ENCODE assay signal across 11 cellular contexts in the genomic region with DNA sequence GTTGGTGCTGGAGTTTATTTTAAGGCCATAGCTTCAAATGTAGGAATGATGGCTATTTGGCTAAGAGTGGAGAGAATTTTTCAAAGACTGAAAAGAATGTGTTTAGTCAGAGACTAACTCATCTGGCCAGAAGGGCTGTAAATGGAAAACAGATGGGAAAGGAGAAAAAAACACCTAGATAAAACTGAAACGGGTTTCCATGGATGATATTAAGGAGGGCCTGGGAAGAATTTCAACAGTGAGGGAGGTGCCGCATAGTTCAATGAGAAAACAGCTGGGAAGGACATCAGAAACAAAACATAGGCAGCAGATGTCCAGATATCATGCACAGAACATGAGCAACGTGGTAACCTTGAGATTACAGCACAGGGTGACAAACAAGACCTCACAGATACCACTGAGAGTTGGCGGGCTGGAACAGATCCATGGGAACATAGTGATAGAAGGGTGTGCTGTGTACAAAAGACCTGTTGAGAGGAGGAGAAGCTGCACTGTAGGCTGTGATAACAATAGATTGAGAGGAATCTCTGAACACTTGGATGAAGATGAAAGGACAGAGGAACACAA. TPM values are rescaled to one million over a fixed set of nuclear protein-coding genes. Genes with fewer than 3 reads are reported as not detected.
DNase-seq lines count a peak whose midpoint lies in the region; ATAC-seq lines count a peak whose summit lies in the region.
"Had no signal": no experiment of that assay in that cellular context is flagged by ENCODE, and none has a peak within 500 bp of the region (broad histone marks: within the 10 kb centered on the region; RNA-seq: fewer than 3 reads in every experiment).

No MANE protein-coding gene starts in this region.

- H3K4me3 ChIP-seq in MG63 = no peak overlapping the region
- H3K4me3 ChIP-seq: cardiac muscle cell had no signal

- no peaks in the 10 kb centered on the region for H3K9me3 ChIP-seq in MG63

- ATAC-seq in HG02884 (IDR thresholded peaks at IDR 0.05; ENCODE audit: unreplicated experiment) (no peak), GM21737 (IDR thresholded peaks at IDR 0.05; ENCODE audit: unreplicated experiment) (no peak)

- DNase-seq in AG08396 (ENCODE audit: low spot score) (peak; percentile 69), MG63 (peak; percentile 28), dedifferentiated amniotic fluid mesenchymal stem cell (ENCODE audit: extremely low spot score) (peak; percentile 92), mucosa of gallbladder (ENCODE audit: low spot score) (peak; percentile 14), D341Med (ENCODE audit: low spot score) (no peak)
- no peak for DNase-seq in activated naive CD4-positive, alpha-beta T cell treated with Interleukin-2 at 50 U/mL for 16 hours
- DNase-seq: activated CD4-positive, alpha-beta T cell treated with anti-CD3 and anti-CD28 coated beads, Interleukin-2, amount 50 U/mL, for 48 hours; CD4-positive, alpha-beta T cell had no signal

- H3K27me3 ChIP-seq in MG63 = no peaks in the 10 kb centered on the region
- H3K27me3 ChIP-seq: cardiac muscle cell had no signal

- no peaks in the 10 kb centered on the region for H3K36me3 ChIP-seq in MG63
- H3K36me3 ChIP-seq: cardiac muscle cell had no signal

RNA-seq across cellular contexts. Expression of a gene that starts 31.2 kb away (rescaled TPM):
- total RNA-seq in MG63 (2014; rRNA removed; shearing (Covaris generic); ENCODE audit: low replicate concordance) = 166 and 169 TPM in 2 replicates
- 115 TPM for total RNA-seq in mucosa of gallbladder

Comparison
In these comparisons a context has a peak if more than half of its experiments do, and no peak if none do; other contexts are left out.
1. DNase-seq: peak in AG08396 (single experiment), MG63 (single experiment), dedifferentiated amniotic fluid mesenchymal stem cell (single experiment) and mucosa of gallbladder (single experiment); none in D341Med (single experiment) and activated naive CD4-positive, alpha-beta T cell treated with Interleukin-2 at 50 U/mL for 16 hours (single experiment).